In the genomic region with DNA sequence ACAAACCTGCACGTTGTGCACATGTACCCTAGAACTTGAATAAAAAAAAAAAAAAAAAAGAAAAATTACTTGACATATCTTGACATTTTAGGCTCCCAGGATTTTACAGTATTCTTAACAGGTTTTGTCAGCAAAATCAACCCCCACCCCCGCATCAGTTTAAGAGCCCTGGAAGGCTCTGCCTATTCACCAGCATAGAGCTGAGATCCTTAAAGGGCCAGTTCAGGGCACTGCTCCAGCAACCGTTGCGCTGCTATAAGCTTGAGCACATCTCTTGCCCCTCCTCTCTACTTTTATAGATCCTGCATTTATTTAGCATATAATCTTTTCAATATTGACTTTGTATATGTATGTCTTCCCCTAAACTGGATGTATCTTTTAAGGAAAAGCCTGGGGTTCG, we compare ENCODE assay signal across 8 cellular contexts. TPM values are rescaled to one million over a fixed set of nuclear protein-coding genes. Genes with fewer than 3 reads are reported as not detected.
DNase-seq lines count a peak whose midpoint lies in the region; ATAC-seq lines count a peak whose summit lies in the region.

No MANE protein-coding gene starts in this region.

- peak overlapping the region; percentile 95 for H3K4me3 Mint-ChIP-seq in activated naive CD4-positive, alpha-beta T cell treated with anti-CD3 and anti-CD28 coated beads for 36 hours

- peak overlapping the region; percentile 91 for H3K27ac Mint-ChIP-seq in activated naive CD4-positive, alpha-beta T cell treated with anti-CD3 and anti-CD28 coated beads for 36 hours

- CTCF ChIA-PET in activated naive CD4-positive, alpha-beta T cell treated with anti-CD3 and anti-CD28 coated beads for 36 hours (lab: Charles Lee): interaction anchor here (0.6 to 2.7 kb wide), 4 partner anchors 20 to 307 kb away, joined by 3 to 6 read pairs (median 6); a partner anchor contains a TSS

- ATAC-seq in HG02571 (IDR thresholded peaks at IDR 0.05; ENCODE audit: unreplicated experiment): peak; percentile 17
- no peak for ATAC-seq in GM21825 (IDR thresholded peaks at IDR 0.05; ENCODE audit: unreplicated experiment)

- no peaks in the 10 kb centered on the region for H3K27me3 Mint-ChIP-seq in activated naive CD4-positive, alpha-beta T cell treated with anti-CD3 and anti-CD28 coated beads for 36 hours (ENCODE audit: low read depth)

- intact Hi-C loops in activated naive CD4-positive, alpha-beta T cell treated with anti-CD3 and anti-CD28 coated beads for 36 hours (cut with micrococcal nuclease): loop anchor here (10.0 kb wide), 1 partner anchor 181 kb away; a partner anchor contains a TSS

- peak; percentile 61 for DNase-seq in DMS 273 (lab: John Stamatoyannopoulos, UW; ENCODE audit: unreplicated experiment)
- peak; percentile 23 for DNase-seq in NCI-H774 (lab: John Stamatoyannopoulos, UW)
- DNase-seq in activated naive CD4-positive, alpha-beta T cell treated with anti-CD3 and anti-CD28 coated beads for 36 hours: peak; percentile 47
- peak; percentile 48 for DNase-seq in globus pallidus (ENCODE audit: low spot score)
- DNase-seq in nucleus accumbens (lab: John Stamatoyannopoulos, UW): peak in 29 of 56 donors; percentile 10 to 64 (median 42)
- DNase-seq in retina: no peak

- H3K36me3 Mint-ChIP-seq in activated naive CD4-positive, alpha-beta T cell treated with anti-CD3 and anti-CD28 coated beads for 36 hours (ENCODE audit: low read depth): peaks cover 11% of the 10 kb centered on the region

- peaks cover 35% of the 10 kb centered on the region for H3K4me1 Mint-ChIP-seq in activated naive CD4-positive, alpha-beta T cell treated with anti-CD3 and anti-CD28 coated beads for 36 hours (ENCODE audit: low read depth)

- H3K9me3 Mint-ChIP-seq in activated naive CD4-positive, alpha-beta T cell treated with anti-CD3 and anti-CD28 coated beads for 36 hours: no peaks in the 10 kb centered on the region

RNA-seq across cellular contexts. Expression of a gene that starts 0.7 kb away (rescaled TPM):
- 10 to 100 TPM; 43.7 to 44.3 TPM for total RNA-seq in activated naive CD4-positive, alpha-beta T cell treated with anti-CD3 and anti-CD28 coated beads for 36 hours

RNA-seq across cellular contexts. Expression of a gene that starts 35.2 kb away (rescaled TPM):
- total RNA-seq in activated naive CD4-positive, alpha-beta T cell treated with anti-CD3 and anti-CD28 coated beads for 36 hours: 10 to 100 TPM; 23.9 to 25.6 TPM

RNA-seq across cellular contexts. Expression of a gene that starts 45.2 kb away (rescaled TPM):
- 10 to 100 TPM; 13.8 to 15.7 TPM for total RNA-seq in activated naive CD4-positive, alpha-beta T cell treated with anti-CD3 and anti-CD28 coated beads for 36 hours

RNA-seq across cellular contexts. Expression of a gene that starts 55.8 kb away (rescaled TPM):
- 1 to 10 TPM; 2.1 to 2.2 TPM for total RNA-seq in activated naive CD4-positive, alpha-beta T cell treated with anti-CD3 and anti-CD28 coated beads for 36 hours
